8 cellular contexts compared by ENCODE assay signal in the genomic region with DNA sequence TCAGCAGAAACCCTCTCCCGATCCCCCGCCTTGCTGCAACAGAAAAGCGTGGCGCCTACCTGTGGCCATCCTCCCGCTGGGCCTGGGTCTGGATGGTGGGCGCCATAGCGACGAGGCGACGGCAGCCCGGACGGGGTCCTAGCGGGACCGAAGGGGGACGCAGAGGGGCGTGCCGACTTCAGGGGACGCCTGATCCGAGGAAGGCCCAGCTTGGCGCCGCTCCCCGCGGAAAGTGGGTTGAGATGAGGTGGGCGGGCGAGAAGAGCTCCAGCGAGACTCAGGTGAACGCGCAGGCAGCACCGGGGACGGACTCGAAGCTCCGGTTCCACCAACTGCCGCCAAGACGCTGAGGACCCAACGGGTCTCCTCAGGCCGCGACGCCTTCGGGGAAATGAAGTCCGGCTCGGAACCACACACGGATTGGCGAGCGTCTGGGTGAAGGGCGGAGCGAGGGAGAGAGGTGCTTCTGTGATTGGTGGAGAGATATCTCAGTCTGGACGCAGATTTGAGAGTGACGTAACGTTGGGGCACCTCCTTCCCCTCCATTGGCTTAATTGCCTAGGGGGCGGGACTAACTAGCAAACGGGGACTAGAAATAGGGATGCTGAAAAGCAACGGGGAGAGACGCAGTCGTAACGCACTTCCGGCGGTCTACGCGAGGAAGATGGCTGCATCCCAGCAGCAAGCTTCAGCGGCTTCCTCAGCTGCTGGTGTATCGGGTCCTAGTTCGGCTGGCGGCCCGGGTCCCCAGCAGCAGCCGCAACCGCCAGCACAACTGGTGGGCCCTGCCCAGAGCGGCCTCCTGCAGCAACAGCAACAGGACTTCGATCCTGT. TPM values are rescaled to one million over a fixed set of nuclear protein-coding genes. Genes with fewer than 3 reads are reported as not detected.
DNase-seq lines count a peak whose midpoint lies in the region; ATAC-seq and TF ChIP-seq lines count a peak whose summit lies in the region.

Gene MED29 (plus strand): TSS at position 620 of the 834 bp plus-strand sequence. CDS start 45 bp downstream, at position 665.
Gene PAF1 (minus strand): TSS at position 348 of the 834 bp plus-strand sequence. CDS start 242 bp downstream, at position 106.

- H3K9me3 ChIP-seq in breast epithelium = no peaks in the 10 kb centered on the region
- H3K9me3 ChIP-seq in iPS-18c (ENCODE audit: control insufficient read depth, insufficient read depth, low read length) = no peaks in the 10 kb centered on the region
- H3K9me3 ChIP-seq in skeletal muscle tissue (ENCODE audit: control insufficient read depth in 3 of 3, low read length in 3 of 3) = no peaks in the 10 kb centered on the region

- H3K27me3 ChIP-seq in breast epithelium (no peaks in the 10 kb centered on the region), skeletal muscle tissue (ENCODE audit: control insufficient read depth in 3 of 3, insufficient read depth in 3 of 3, low read length in 3 of 3) (no peaks in the 10 kb centered on the region)

- ATAC-seq in GM18870 (IDR thresholded peaks at IDR 0.05; ENCODE audit: unreplicated experiment) (peak; percentile 95), HG03135 (IDR thresholded peaks at IDR 0.05; ENCODE audit: unreplicated experiment) (peak; percentile 88)

- H3K4me3 ChIP-seq in breast epithelium (peak within 1 kb of the TSS; percentile 64 to 95 (median 84)), iPS-18c (ENCODE audit: insufficient read depth, low read depth, low read length) (peak within 1 kb of the TSS; percentile 100), skeletal muscle tissue (ENCODE audit: low read length in 3 of 3) (peak within 1 kb of the TSS; percentile 92 to 100 (median 99))

- TF ChIP-seq POLR2A in breast epithelium (IDR thresholded peaks at IDR 0.05) = peak; percentile 59

- TF ChIP-seq CTCF in VCaP (conservative IDR thresholded peaks at IDR 0.05) = peak; percentile 32; the same call in 1 of the 2 replicates
- TF ChIP-seq CTCF in breast epithelium (IDR thresholded peaks at IDR 0.05) = peak; percentile 12 to 29 (median 18)

- in situ Hi-C loops in ACHN (cut with HindIII; ENCODE audit: low pct_ligation_motif_present, low pct_unique_long_range_greater_than_20kb, low sequenced_read_pairs) = no loop called here

- H3K4me1 ChIP-seq in breast epithelium = peaks cover 8 to 15% of the 10 kb centered on the region in 2 donors
- peaks cover 21 to 32% (median 21%) of the 10 kb centered on the region in 3 donors for H3K4me1 ChIP-seq in skeletal muscle tissue (ENCODE audit: control insufficient read depth in 3 of 3, insufficient read depth in 3 of 3, low read length in 3 of 3)

- H3K27ac ChIP-seq in VCaP (peak within 1 kb of the TSS; percentile 96), breast epithelium (peak within 1 kb of the TSS; percentile 99 to 100), skeletal muscle tissue (ENCODE audit: low read depth, low read length) (peak within 1 kb of the TSS; percentile 99)

- intact Hi-C loops in breast epithelium (cut with DNase I; ENCODE audit: low total_unique reads) = no loop called here

- DNase-seq in ACHN (peak; percentile 98), NCI-H2196 treated with DMSO at 0.1 percent for 48 hours (lab: John Stamatoyannopoulos, UW; ENCODE audit: unreplicated experiment) (peak; percentile 99), breast epithelium (ENCODE audit: low spot score in 2 of 2) (peak; percentile 97 to 99)

- H3K9ac ChIP-seq in skeletal muscle tissue (ENCODE audit: low read depth in 1 of 3, low read length in 3 of 3) = peak within 1 kb of the TSS; percentile 99 to 100 (median 100)

- H3K36me3 ChIP-seq in breast epithelium (no peaks in the 10 kb centered on the region), skeletal muscle tissue (ENCODE audit: control insufficient read depth in 3 of 3, insufficient read depth in 3 of 3, low read length in 3 of 3) (peaks cover 50 to 55% (median 50%) of the 10 kb centered on the region in 3 donors)

RNA-seq across cellular contexts. Expression of gene MED29, which starts in this region (rescaled TPM):
- total RNA-seq in breast epithelium (10 to 100 TPM; 36.6 to 49.5 (median 47.3) TPM), skeletal muscle tissue (9.4 TPM)

RNA-seq across cellular contexts. Expression of gene PAF1, which starts in this region (rescaled TPM):
- total RNA-seq in breast epithelium (10 to 100 TPM; 41.3 to 49.5 (median 45.2) TPM), skeletal muscle tissue (25.1 TPM)

Comparison
In these comparisons a context has a peak if more than half of its experiments do, and no peak if none do; other contexts are left out.
1. Peak in every context shown above with its lines: DNase-seq, ATAC-seq, H3K4me3 ChIP-seq and H3K27ac ChIP-seq.